28 cellular contexts compared by ENCODE assay signal in the genomic region with DNA sequence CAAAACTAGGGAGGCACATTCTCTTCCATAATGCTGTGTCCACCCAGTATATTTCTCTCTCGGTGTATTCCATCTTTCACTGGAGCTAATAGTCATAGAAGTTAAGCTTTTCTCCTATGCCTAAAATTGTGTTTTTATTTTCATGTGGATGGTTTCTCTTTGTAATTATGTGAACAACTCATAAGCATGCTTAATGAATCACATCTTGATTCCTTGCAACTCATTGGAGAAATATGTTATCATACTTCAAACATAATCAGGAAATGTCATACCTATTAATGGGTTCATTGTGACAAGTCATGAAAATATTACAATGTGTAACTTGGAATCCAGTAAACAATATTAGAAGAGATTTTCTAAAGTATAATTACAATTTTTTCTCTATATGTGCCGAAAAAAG.
A peak's percentile ranks its signal among the peaks of the same experiment; 100 is the strongest.
DNase-seq lines count a peak whose midpoint lies in the region; ATAC-seq, FAIRE-seq and TF ChIP-seq lines count a peak whose summit lies in the region.
"Had no signal": no experiment of that assay in that cellular context is flagged by ENCODE, and none has a peak within 500 bp of the region (broad histone marks: within the 10 kb centered on the region; RNA-seq: fewer than 3 reads in every experiment).

No MANE protein-coding gene starts in this region.

- TF ChIP-seq CTCF in Calu3 (IDR thresholded peaks at IDR 0.05; ENCODE audit: unreplicated experiment) = no peak

- H2BK120ac ChIP-seq in mesenchymal stem cell (ENCODE audit: low read depth, low read length) = no peak overlapping the region

- no peak for FAIRE-seq in GM12891 (lab: Jason Lieb, UNC)
- FAIRE-seq: GM12878 had no signal

- no peaks in the 10 kb centered on the region for H3K9me3 ChIP-seq in mesenchymal stem cell (ENCODE audit: control insufficient read depth, low read length)
- H3K9me3 ChIP-seq: adrenal gland, breast epithelium, gastrocnemius medialis, left lung, neutrophil, sigmoid colon, suprapubic skin had no signal

- no peak overlapping the region for H3K4ac ChIP-seq in mesenchymal stem cell (ENCODE audit: low read depth in 1 of 2, low read length in 2 of 2)

- peaks cover 3% of the 10 kb centered on the region for H3K4me1 ChIP-seq in mesenchymal stem cell (ENCODE audit: control insufficient read depth, insufficient read depth, low read depth, low read length)
- H3K4me1 ChIP-seq: adrenal gland, breast epithelium, gastrocnemius medialis, left lung had no signal

- no peak overlapping the region for H2BK15ac ChIP-seq in mesenchymal stem cell (ENCODE audit: low read depth, poor library complexity, severe bottlenecking)

- no peak overlapping the region for H3K4me3 ChIP-seq in mesenchymal stem cell (ENCODE audit: insufficient read depth in 1 of 2, low read depth in 1 of 2, low read length in 2 of 2)
- H3K4me3 ChIP-seq: adrenal gland, breast epithelium, gastrocnemius medialis, GM12878, hepatocyte, left lung, sigmoid colon, suprapubic skin had no signal

- H2AK5ac ChIP-seq in mesenchymal stem cell (ENCODE audit: low read length, severe bottlenecking) = no peak overlapping the region

- no peaks in the 10 kb centered on the region for H3K27me3 Mint-ChIP-seq in Calu3 (ENCODE audit: unreplicated experiment)
- peaks cover 2% of the 10 kb centered on the region for H3K27me3 Mint-ChIP-seq in activated T-helper 1 cell treated with anti-CD3 and anti-CD28 coated beads, Interleukin-12 subunit alpha, Interleukin-12 subunit beta, Interleukin-2, Interleukin-4 antibody, amounts not matched to agents 30 ng/mL and 10 ng/mL and 1 ng/mL, durations not matched to agents 14 hours and 24 hours and 36 hours (ENCODE audit: insufficient read depth)
- H3K27me3 Mint-ChIP-seq: activated CD4-positive, alpha-beta T cell treated with anti-CD3 and anti-CD28 coated beads, Interleukin-2, amount 10 ng/mL, durations not matched to agents 7 days and 5 days; progenitor cell of endocrine pancreas; stimulated activated naive B cell treated with anti-CD40 and anti-IgM and Interleukin-4, amounts not matched to agents 10 μg/mL and 1 μg/mL and 100 μg/mL, for 72 hours had no signal

- no peak overlapping the region for H3K27ac ChIP-seq in mesenchymal stem cell (ENCODE audit: low read length, poor library complexity, severe bottlenecking)
- H3K27ac ChIP-seq: adrenal gland, breast epithelium, gastrocnemius medialis, left lung, neutrophil, sigmoid colon, suprapubic skin had no signal

- no peak for DNase-seq in Calu3
- DNase-seq in M059J (ENCODE audit: low read depth) = peak; percentile 48
- DNase-seq in dermis blood vessel endothelial cell = peak; percentile 44
- peak; percentile 33 for DNase-seq in mesenchymal stem cell
- no peak for DNase-seq in activated T-helper 1 cell treated with anti-CD3 and anti-CD28 coated beads, Interleukin-12 subunit alpha, Interleukin-12 subunit beta, Interleukin-2, Interleukin-4 antibody, amounts not matched to agents 30 ng/mL and 10 ng/mL and 1 ng/mL, durations not matched to agents 14 hours and 24 hours and 36 hours (ENCODE audit: low spot score)
- DNase-seq in NCI-H526 treated with DMSO at 0.1 percent for 48 hours (lab: John Stamatoyannopoulos, UW) = no peak
- no peak for DNase-seq in GM12891 (ENCODE audit: insufficient read length, low spot score)
- DNase-seq: activated CD4-positive, alpha-beta T cell treated with anti-CD3 and anti-CD28 coated beads, Interleukin-2, amount 10 ng/mL, durations not matched to agents 7 days and 5 days; activated naive CD4-positive, alpha-beta T cell treated with Interleukin-2 at 50 U/mL for 16 hours; activated T-cell treated with anti-CD3 and anti-CD28 coated beads, Interleukin-2, amount 50 U/mL, for 4 hours; adrenal gland; DND-41; effector CD8-positive, alpha-beta T cell; erythroblast; gastrocnemius medialis; left lung; sigmoid colon; stimulated activated CD4-positive, alpha-beta T cell treated with anti-CD3 and anti-CD28 coated beads, Interleukin-4, amount 100 ng/mL, for 4 hours; stimulated activated naive B cell treated with anti-CD40 and anti-IgM and Interleukin-4, amounts not matched to agents 10 μg/mL and 1 μg/mL and 100 μg/mL, for 72 hours had no signal

- H2BK5ac ChIP-seq in mesenchymal stem cell (ENCODE audit: low read depth, low read length, poor library complexity, severe bottlenecking) = no peak overlapping the region

- WGBS in mesenchymal stem cell = 67% methylated on average over 1 of the region's 2 CpGs

- H2BK12ac ChIP-seq in mesenchymal stem cell (ENCODE audit: low read length in 2 of 2) = no peak overlapping the region

- no peak overlapping the region for H3K23ac ChIP-seq in mesenchymal stem cell (ENCODE audit: low read length in 2 of 2)

- BruUV-seq in Calu3 (replicated peaks; lab: Mats Ljungman, UMichigan) = no TSS peak

- H3K18ac ChIP-seq in mesenchymal stem cell (ENCODE audit: low read depth in 1 of 2, low read length in 2 of 2) = no peak overlapping the region

- peaks cover 39% of the 10 kb centered on the region for H3K4me1 Mint-ChIP-seq in Calu3 (ENCODE audit: low read depth, unreplicated experiment)
- no peaks in the 10 kb centered on the region for H3K4me1 Mint-ChIP-seq in activated T-helper 1 cell treated with anti-CD3 and anti-CD28 coated beads, Interleukin-12 subunit alpha, Interleukin-12 subunit beta, Interleukin-2, Interleukin-4 antibody, amounts not matched to agents 30 ng/mL and 10 ng/mL and 1 ng/mL, durations not matched to agents 14 hours and 24 hours and 36 hours (ENCODE audit: low read depth)
- H3K4me1 Mint-ChIP-seq: activated CD4-positive, alpha-beta T cell treated with anti-CD3 and anti-CD28 coated beads, Interleukin-2, amount 10 ng/mL, durations not matched to agents 7 days and 5 days; CD14-positive monocyte; stimulated activated naive B cell treated with anti-CD40 and anti-IgM and Interleukin-4, amounts not matched to agents 10 μg/mL and 1 μg/mL and 100 μg/mL, for 72 hours had no signal

- H3K4me2 ChIP-seq in mesenchymal stem cell (ENCODE audit: low read length, poor library complexity, severe bottlenecking) = no peak overlapping the region
- H3K4me2 ChIP-seq: hepatocyte had no signal

- H2AFZ ChIP-seq in mesenchymal stem cell (ENCODE audit: low read depth, low read length) = no peak overlapping the region
- H2AFZ ChIP-seq: hepatocyte had no signal

- no peak for ATAC-seq in GM21619 (IDR thresholded peaks at IDR 0.05; ENCODE audit: unreplicated experiment)
- ATAC-seq: activated T-cell treated with anti-CD3 and anti-CD28 coated beads, Interleukin-2, amount 50 U/mL, for 4 hours; gastrocnemius medialis; GM12878; left lung; stimulated activated naive B cell treated with anti-CD40 and anti-IgM and Interleukin-4, amounts not matched to agents 10 μg/mL and 1 μg/mL and 100 μg/mL, for 72 hours had no signal

- no peak overlapping the region for H4K8ac ChIP-seq in mesenchymal stem cell (ENCODE audit: low read length)

- no peaks in the 10 kb centered on the region for H3K36me3 Mint-ChIP-seq in Calu3 (ENCODE audit: insufficient read depth, unreplicated experiment)
- no peaks in the 10 kb centered on the region for H3K36me3 Mint-ChIP-seq in activated T-helper 1 cell treated with anti-CD3 and anti-CD28 coated beads, Interleukin-12 subunit alpha, Interleukin-12 subunit beta, Interleukin-2, Interleukin-4 antibody, amounts not matched to agents 30 ng/mL and 10 ng/mL and 1 ng/mL, durations not matched to agents 14 hours and 24 hours and 36 hours (ENCODE audit: low read depth)
- H3K36me3 Mint-ChIP-seq: CD14-positive monocyte; stimulated activated naive B cell treated with anti-CD40 and anti-IgM and Interleukin-4, amounts not matched to agents 10 μg/mL and 1 μg/mL and 100 μg/mL, for 72 hours had no signal

- no peak overlapping the region for H3K4me3 Mint-ChIP-seq in Calu3 (ENCODE audit: low read depth, unreplicated experiment)
- H3K4me3 Mint-ChIP-seq in activated T-helper 1 cell treated with anti-CD3 and anti-CD28 coated beads, Interleukin-12 subunit alpha, Interleukin-12 subunit beta, Interleukin-2, Interleukin-4 antibody, amounts not matched to agents 30 ng/mL and 10 ng/mL and 1 ng/mL, durations not matched to agents 14 hours and 24 hours and 36 hours = no peak overlapping the region
- H3K4me3 Mint-ChIP-seq: activated CD4-positive, alpha-beta T cell treated with anti-CD3 and anti-CD28 coated beads, Interleukin-2, amount 10 ng/mL, durations not matched to agents 7 days and 5 days; activated T-cell treated with anti-CD3 and anti-CD28 coated beads, Interleukin-2, amount 50 U/mL, for 4 hours; CD14-positive monocyte; stimulated activated naive B cell treated with anti-CD40 and anti-IgM and Interleukin-4, amounts not matched to agents 10 μg/mL and 1 μg/mL and 100 μg/mL, for 72 hours; T-helper 2 cell treated with Interferon-gamma antibody and Interleukin-4, amounts not matched to agents 5 μg/mL and 100 μg/mL, for 36 hours had no signal

- no peaks in the 10 kb centered on the region for H3K36me3 ChIP-seq in mesenchymal stem cell (ENCODE audit: control insufficient read depth in 1 of 2, insufficient read depth in 2 of 2, low read depth in 1 of 2, low read length in 2 of 2)
- H3K36me3 ChIP-seq: adrenal gland, breast epithelium, gastrocnemius medialis, left lung, neutrophil, sigmoid colon, suprapubic skin had no signal

- H3K27ac Mint-ChIP-seq in Calu3 (ENCODE audit: unreplicated experiment) = peak overlapping the region; percentile 68
- H3K27ac Mint-ChIP-seq in activated T-helper 1 cell treated with anti-CD3 and anti-CD28 coated beads, Interleukin-12 subunit alpha, Interleukin-12 subunit beta, Interleukin-2, Interleukin-4 antibody, amounts not matched to agents 30 ng/mL and 10 ng/mL and 1 ng/mL, durations not matched to agents 14 hours and 24 hours and 36 hours = no peak overlapping the region
- H3K27ac Mint-ChIP-seq: activated CD4-positive, alpha-beta T cell treated with anti-CD3 and anti-CD28 coated beads, Interleukin-2, amount 10 ng/mL, durations not matched to agents 7 days and 5 days; CD14-positive monocyte; progenitor cell of endocrine pancreas; stimulated activated naive B cell treated with anti-CD40 and anti-IgM and Interleukin-4, amounts not matched to agents 10 μg/mL and 1 μg/mL and 100 μg/mL, for 72 hours; T-helper 2 cell treated with Interferon-gamma antibody and Interleukin-4, amounts not matched to agents 5 μg/mL and 100 μg/mL, for 36 hours had no signal

- H4K91ac ChIP-seq in mesenchymal stem cell (ENCODE audit: low read length) = no peak overlapping the region

- no peaks in the 10 kb centered on the region for H3K79me1 ChIP-seq in mesenchymal stem cell (replicated peaks; ENCODE audit: low read length, poor library complexity, severe bottlenecking)

- no peak overlapping the region for H3K14ac ChIP-seq in mesenchymal stem cell (ENCODE audit: low read length in 2 of 2)

- H3K9ac ChIP-seq in mesenchymal stem cell (ENCODE audit: low read length) = no peak overlapping the region

- TF ChIP-seq POLR2A in GM12891 (IDR thresholded peaks at IDR 0.05; ENCODE audit: low read depth, low read length) = no peak

- no peaks in the 10 kb centered on the region for H3K27me3 ChIP-seq in mesenchymal stem cell (ENCODE audit: control insufficient read depth in 1 of 2, insufficient read depth in 1 of 2, low read length in 2 of 2)
- H3K27me3 ChIP-seq: adrenal gland, breast epithelium, gastrocnemius medialis, hepatocyte, left lung, sigmoid colon, suprapubic skin had no signal

- H3K9me3 Mint-ChIP-seq in Calu3 (ENCODE audit: low read depth, unreplicated experiment) = peaks cover 7% of the 10 kb centered on the region
- no peaks in the 10 kb centered on the region for H3K9me3 Mint-ChIP-seq in activated T-helper 1 cell treated with anti-CD3 and anti-CD28 coated beads, Interleukin-12 subunit alpha, Interleukin-12 subunit beta, Interleukin-2, Interleukin-4 antibody, amounts not matched to agents 30 ng/mL and 10 ng/mL and 1 ng/mL, durations not matched to agents 14 hours and 24 hours and 36 hours
- H3K9me3 Mint-ChIP-seq: activated T-cell treated with anti-CD3 and anti-CD28 coated beads, Interleukin-2, amount 50 U/mL, for 4 hours; T-helper 2 cell treated with Interferon-gamma antibody and Interleukin-4, amounts not matched to agents 5 μg/mL and 100 μg/mL, for 36 hours had no signal

- intact Hi-C loops in Calu3 (cut with micrococcal nuclease; ENCODE audit: unreplicated experiment) = no loop called here
- intact Hi-C loops in activated T-helper 1 cell treated with anti-CD3 and anti-CD28 coated beads, Interleukin-12 subunit alpha, Interleukin-12 subunit beta, Interleukin-2, Interleukin-4 antibody, amounts not matched to agents 30 ng/mL and 10 ng/mL and 1 ng/mL, durations not matched to agents 14 hours and 24 hours and 36 hours (cut with micrococcal nuclease) = no loop called here

- CTCF ChIA-PET in Calu3 (lab: Charles Lee) = interaction anchor here (0.6 kb wide), 1 partner anchor 962 kb away, joined by 7 read pairs; no protein-coding TSS in a partner anchor

Comparison
In these comparisons a context has a peak if more than half of its experiments do, and no peak if none do; other contexts are left out.
1. DNase-seq: peak in M059J (single experiment), dermis blood vessel endothelial cell (single experiment) and mesenchymal stem cell (single experiment); none in Calu3 (single experiment), activated T-helper 1 cell treated with anti-CD3 and anti-CD28 coated beads, Interleukin-12 subunit alpha, Interleukin-12 subunit beta, Interleukin-2, Interleukin-4 antibody, amounts not matched to agents 30 ng/mL and 10 ng/mL and 1 ng/mL, durations not matched to agents 14 hours and 24 hours and 36 hours (single experiment), NCI-H526 treated with DMSO at 0.1 percent for 48 hours (single experiment) and GM12891 (single experiment).